In genomic region chr6:5246141-5246869, GRCh38 we compare ENCODE assay signal across 16 cellular contexts.
"Had no signal": no experiment of that assay in that cellular context is flagged by ENCODE, and none has a peak within 500 bp of the region (broad histone marks: within the 10 kb centered on the region; RNA-seq: fewer than 3 reads in every experiment).

No MANE protein-coding gene starts in this region.

- H3K27me3 ChIP-seq: cardiac muscle cell, hepatocyte, stomach had no signal

- ATAC-seq: activated CD8-positive, alpha-beta memory T cell treated with anti-CD3 and anti-CD28 coated beads, Interleukin-2, amount 10 ng/mL, durations not matched to agents 7 days and 5 days had no signal

- DNase-seq: activated CD4-positive, alpha-beta T cell treated with anti-CD3 and anti-CD28 coated beads, Interleukin-2, amount 50 U/mL, for 48 hours; activated CD4-positive, CD25-positive, alpha-beta regulatory T cell treated with anti-CD3 and anti-CD28 coated beads, Interleukin-2, amount 50 U/mL, for 72 hours; activated CD8-positive, alpha-beta memory T cell treated with anti-CD3 and anti-CD28 coated beads, Interleukin-2, amount 10 ng/mL, durations not matched to agents 7 days and 5 days; activated gamma-delta T cell treated with Interleukin-2 at 50 U/mL for 16 hours; activated T-cell treated with anti-CD3 and anti-CD28 coated beads, Interleukin-2, amount 50 U/mL, for 24 hours; aorta; effector CD4-positive, alpha-beta T cell; kidney; naive B cell; stimulated activated CD4-positive, alpha-beta T cell treated with anti-CD3 and anti-CD28 coated beads, Interleukin-4, amount 100 ng/mL, for 4 hours; stomach; T-helper 2 cell had no signal

- H3K4me1 ChIP-seq: parathyroid adenoma, stomach had no signal

- H3K9me3 ChIP-seq: stomach, thoracic aorta had no signal

- H3K9me3 Mint-ChIP-seq: activated T-cell treated with anti-CD3 and anti-CD28 coated beads, Interleukin-2, amount 50 U/mL, for 24 hours had no signal

- H3K27me3 Mint-ChIP-seq: activated CD8-positive, alpha-beta memory T cell treated with anti-CD3 and anti-CD28 coated beads, Interleukin-2, amount 10 ng/mL, durations not matched to agents 7 days and 5 days; activated T-cell treated with anti-CD3 and anti-CD28 coated beads, Interleukin-2, amount 50 U/mL, for 24 hours; naive B cell had no signal

- H3K27ac Mint-ChIP-seq: activated CD8-positive, alpha-beta memory T cell treated with anti-CD3 and anti-CD28 coated beads, Interleukin-2, amount 10 ng/mL, durations not matched to agents 7 days and 5 days; activated T-cell treated with anti-CD3 and anti-CD28 coated beads, Interleukin-2, amount 50 U/mL, for 24 hours had no signal

- H3K4me3 Mint-ChIP-seq: activated CD8-positive, alpha-beta memory T cell treated with anti-CD3 and anti-CD28 coated beads, Interleukin-2, amount 10 ng/mL, durations not matched to agents 7 days and 5 days; activated T-cell treated with anti-CD3 and anti-CD28 coated beads, Interleukin-2, amount 50 U/mL, for 24 hours; naive B cell had no signal

- H3K27ac ChIP-seq: cardiac muscle cell, hepatocyte, parathyroid adenoma, stomach, thoracic aorta had no signal

- H3K36me3 ChIP-seq: cardiac muscle cell, thoracic aorta had no signal

- H3K4me3 ChIP-seq: cardiac muscle cell, hepatocyte, stomach, thoracic aorta had no signal
